ENCODE assay signal across 15 cellular contexts in genomic region chr11:132430352-132431091, GRCh38.
DNase-seq lines count a peak whose midpoint lies in the region; ATAC-seq and TF ChIP-seq lines count a peak whose summit lies in the region.
"Had no signal": no experiment of that assay in that cellular context is flagged by ENCODE, and none has a peak within 500 bp of the region (broad histone marks: within the 10 kb centered on the region; RNA-seq: fewer than 3 reads in every experiment).

No MANE protein-coding gene starts in this region.

- H3K4me1 ChIP-seq in neuronal stem cell (ENCODE audit: control insufficient read depth in 2 of 2, insufficient read depth in 1 of 2, low read depth in 1 of 2, low read length in 2 of 2) = peaks cover 8% of the 10 kb centered on the region in 2 donors
- H3K4me1 ChIP-seq: breast epithelium, psoas muscle had no signal

- H3K36me3 Mint-ChIP-seq in WTC11 = no peaks in the 10 kb centered on the region

- H3K27me3 ChIP-seq in neuronal stem cell (ENCODE audit: control insufficient read depth in 3 of 3, insufficient read depth in 3 of 3, low read depth in 1 of 3, low read length in 3 of 3) (no peaks in the 10 kb centered on the region), H7 (ENCODE audit: control insufficient read depth, insufficient read depth, low read length) (no peaks in the 10 kb centered on the region)
- H3K27me3 ChIP-seq: breast epithelium, tibial nerve had no signal

- no peak overlapping the region for H4K91ac ChIP-seq in neuronal stem cell (ENCODE audit: low read depth, low read length, poor library complexity)

- H3K23ac ChIP-seq in neuronal stem cell (ENCODE audit: low read depth, low read length, poor library complexity) = no peak overlapping the region

- H2AFZ ChIP-seq in neuronal stem cell (ENCODE audit: low read length) = peak overlapping the region; percentile 45

- no peak overlapping the region for H2BK5ac ChIP-seq in neuronal stem cell (ENCODE audit: low read length)

- no peak overlapping the region for H2BK15ac ChIP-seq in neuronal stem cell (ENCODE audit: low read length)

- no peak overlapping the region for H3K14ac ChIP-seq in neuronal stem cell (ENCODE audit: low read length)

- no peak overlapping the region for H3K4ac ChIP-seq in neuronal stem cell (ENCODE audit: low read length)

- WGBS in neuronal stem cell (ENCODE audit: extremely low coverage in 2 of 2, insufficient read length in 2 of 2, insufficient replicate concordance in 1 of 2), 2 donors = no CpG with 5 or more reads among the region's 16 CpGs

- no peaks in the 10 kb centered on the region for H3K79me1 ChIP-seq in neuronal stem cell (ENCODE audit: low read depth, low read length)

- no peaks in the 10 kb centered on the region for H3K36me3 ChIP-seq in neuronal stem cell (replicated peaks in 1 of 2; ENCODE audit: control insufficient read depth in 2 of 2, insufficient read depth in 2 of 2, low read length in 2 of 2)
- H3K36me3 ChIP-seq in H7 (replicated peaks; ENCODE audit: control insufficient read depth, insufficient read depth, low read length) = no peaks in the 10 kb centered on the region
- H3K36me3 ChIP-seq: breast epithelium, tibial nerve had no signal

- no peak overlapping the region for H3K4me2 ChIP-seq in neuronal stem cell (ENCODE audit: insufficient read depth, low read length, poor library complexity, severe bottlenecking)

- POLR2A ChIA-PET in WTC11 (lab: Charles Lee) = no interaction called here

- H2BK12ac ChIP-seq in neuronal stem cell (ENCODE audit: low read length) = no peak overlapping the region

- H3K9me3 Mint-ChIP-seq in WTC11 = no peaks in the 10 kb centered on the region
- H3K9me3 Mint-ChIP-seq: activated naive CD4-positive, alpha-beta T cell treated with anti-CD3 and anti-CD28 coated beads for 36 hours had no signal

- H3K9me3 ChIP-seq in neuronal stem cell (replicated peaks in 1 of 2; ENCODE audit: control insufficient read depth in 2 of 2, insufficient read depth in 1 of 2, low read depth in 1 of 2, low read length in 2 of 2) = no peaks in the 10 kb centered on the region
- H3K9me3 ChIP-seq: breast epithelium, psoas muscle, tibial nerve had no signal

- peaks cover 25% of the 10 kb centered on the region for H3K4me1 Mint-ChIP-seq in WTC11

- no peak overlapping the region for H3K4me3 Mint-ChIP-seq in WTC11
- H3K4me3 Mint-ChIP-seq: activated naive CD4-positive, alpha-beta T cell treated with anti-CD3 and anti-CD28 coated beads for 36 hours had no signal

- no peak overlapping the region for H3K9ac ChIP-seq in neuronal stem cell (ENCODE audit: low read depth, low read length, poor library complexity)

- H3K4me3 ChIP-seq in neuronal stem cell (ENCODE audit: low read length in 2 of 2) (no peak overlapping the region), H7 (ENCODE audit: insufficient read depth, low read depth, low read length) (no peak overlapping the region)
- H3K4me3 ChIP-seq: breast epithelium, psoas muscle, tibial nerve had no signal

- H3K27me3 Mint-ChIP-seq in WTC11 (ENCODE audit: low read depth) = no peaks in the 10 kb centered on the region; the same call in 1 of the 2 replicates

- H3K27ac Mint-ChIP-seq in WTC11 = no peak overlapping the region
- H3K27ac Mint-ChIP-seq: activated naive CD4-positive, alpha-beta T cell treated with anti-CD3 and anti-CD28 coated beads for 36 hours had no signal

- DNase-seq in COR-L47 (lab: John Stamatoyannopoulos, UW) (peak; percentile 53), NCI-H1092 (lab: John Stamatoyannopoulos, UW) (peak; percentile 51), WTC11 (ENCODE audit: low spot score) (no peak), neuronal stem cell (ENCODE audit: low spot score) (no peak), H7 (no peak)
- no peak for DNase-seq in activated T-cell treated with anti-CD3 and anti-CD28 coated beads, Interleukin-2, amount 50 U/mL, for 48 hours
- DNase-seq: activated CD4-positive, CD25-positive, alpha-beta regulatory T cell; activated naive CD4-positive, alpha-beta T cell treated with anti-CD3 and anti-CD28 coated beads for 36 hours; kidney; NCI-H1436 treated with DMSO at 0.1 percent for 48 hours had no signal

- no peak overlapping the region for H2AK5ac ChIP-seq in neuronal stem cell (ENCODE audit: low read depth, low read length)

- CTCF ChIA-PET in WTC11 (lab: Charles Lee) = interaction anchor here (1.6 to 2.0 kb wide), 2 partner anchors 118 to 511 kb away, joined by 4 to 8 read pairs; no protein-coding TSS in a partner anchor

- TF ChIP-seq CTCF in WTC11 (IDR thresholded peaks at IDR 0.05) = no peak

- H4K8ac ChIP-seq in neuronal stem cell (ENCODE audit: low read depth, low read length) = no peak overlapping the region

- H2BK120ac ChIP-seq in neuronal stem cell (ENCODE audit: low read depth, low read length) = no peak overlapping the region

- no peak overlapping the region for H3K27ac ChIP-seq in neuronal stem cell (replicated peaks; ENCODE audit: low read length)
- H3K27ac ChIP-seq: breast epithelium, psoas muscle, tibial nerve had no signal

- peak overlapping the region; percentile 51 for H3K18ac ChIP-seq in neuronal stem cell (ENCODE audit: low read length)

- peak; percentile 34 for ATAC-seq in WTC11
- ATAC-seq in GM21360 (IDR thresholded peaks at IDR 0.05; ENCODE audit: unreplicated experiment) = no peak
- no peak for ATAC-seq in HG03457 (IDR thresholded peaks at IDR 0.05; ENCODE audit: unreplicated experiment)

TF ChIP-seq in WTC11, 78 proteins besides CTCF, POLR2A, EP300 and RAD21:
- no peak for TF ChIP-seq ZNF512 (CRISPR knock-in tag; IDR thresholded peaks at IDR 0.05; ENCODE audit: borderline replicate concordance)
- no peak for TF ChIP-seq CBFB (CRISPR knock-in tag; IDR thresholded peaks at IDR 0.05; ENCODE audit: low read depth)
- TF ChIP-seq ZNF263 (CRISPR knock-in tag; IDR thresholded peaks at IDR 0.05; ENCODE audit: low read depth) = no peak
- TF ChIP-seq OVOL2 (CRISPR knock-in tag; IDR thresholded peaks at IDR 0.05; ENCODE audit: borderline replicate concordance) = no peak
- TF ChIP-seq JAZF1 (CRISPR knock-in tag; IDR thresholded peaks at IDR 0.05) = no peak
- TF ChIP-seq ESRRA (CRISPR knock-in tag; IDR thresholded peaks at IDR 0.05; ENCODE audit: borderline replicate concordance) = no peak
- no peak for TF ChIP-seq ATF1 (CRISPR knock-in tag; IDR thresholded peaks at IDR 0.05)
- no peak for TF ChIP-seq ZNF423 (CRISPR knock-in tag; IDR thresholded peaks at IDR 0.05)

Comparison
In these comparisons a context has a peak if more than half of its experiments do, and no peak if none do; other contexts are left out.
1. DNase-seq: peak in COR-L47 (single experiment) and NCI-H1092 (single experiment); none in WTC11 (single experiment), neuronal stem cell (single experiment), H7 (single experiment) and activated T-cell treated with anti-CD3 and anti-CD28 coated beads, Interleukin-2, amount 50 U/mL, for 48 hours (0 of 2).